10 cellular contexts compared by ENCODE assay signal in genomic region chr13:86397640-86398039, GRCh38.
"Had no signal": no experiment of that assay in that cellular context is flagged by ENCODE, and none has a peak within 500 bp of the region (broad histone marks: within the 10 kb centered on the region; RNA-seq: fewer than 3 reads in every experiment).

No MANE protein-coding gene starts in this region.

- H3K27ac ChIP-seq: HL-60 had no signal

- ATAC-seq: GM23338, HepG2, K562 had no signal

- H2AFZ ChIP-seq: GM23338 had no signal

- DNase-seq: H9, HCEC 1CT, IMR-90, KG1 had no signal

- H3K4me3 ChIP-seq: GM23338, K562 had no signal

- H3K4me2 ChIP-seq: GM23338 had no signal

- FAIRE-seq: H1, H54, HepG2, K562 had no signal
